Comparison of ENCODE assay signal across 16 cellular contexts in the genomic region with DNA sequence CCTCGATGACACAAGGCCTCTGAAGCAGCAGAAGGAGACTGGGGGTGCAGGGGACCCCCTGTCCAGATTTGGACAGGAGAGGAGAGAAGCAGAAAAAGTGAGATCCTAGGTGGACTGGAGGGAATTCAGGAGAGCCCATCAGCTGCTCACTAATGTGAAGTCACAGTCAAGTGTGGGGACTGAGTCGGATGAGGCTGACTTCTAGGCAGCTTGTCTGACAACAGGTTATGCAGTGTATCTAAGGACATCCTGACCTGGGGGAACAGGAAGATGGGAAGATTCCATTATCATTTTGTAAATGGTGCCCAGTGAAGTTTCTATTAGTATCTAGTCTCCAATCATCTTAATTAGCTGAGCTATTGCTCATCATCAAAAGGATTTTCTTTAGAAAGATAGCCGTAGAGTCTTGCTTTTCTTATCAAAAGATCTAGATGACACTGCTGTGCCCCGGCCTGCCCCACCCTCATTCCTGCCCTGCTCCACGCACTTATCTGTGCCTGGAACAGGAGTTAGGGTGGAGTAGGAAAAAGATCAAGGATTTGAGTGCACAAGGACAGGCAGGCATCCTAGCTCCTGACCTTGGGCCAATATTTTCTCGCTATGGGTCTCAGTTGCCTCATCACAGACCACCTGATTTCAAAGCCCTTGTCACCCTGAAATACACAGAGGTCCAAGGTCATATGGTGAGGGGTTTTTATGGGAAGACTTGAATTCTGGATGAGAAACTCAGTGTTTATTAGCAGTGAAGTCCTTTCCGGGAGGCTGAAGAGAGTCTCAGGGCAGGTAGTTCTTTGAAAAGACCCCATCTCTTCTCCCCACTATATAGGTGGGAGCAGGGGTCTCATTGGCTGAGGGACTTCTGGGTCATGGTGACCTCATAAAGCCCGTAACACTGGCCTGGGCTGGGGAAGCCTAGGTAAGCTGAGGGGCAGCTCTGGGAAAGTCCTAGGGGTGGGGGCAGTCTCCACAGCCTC.
"Had no signal": no experiment of that assay in that cellular context is flagged by ENCODE, and none has a peak within 500 bp of the region (broad histone marks: within the 10 kb centered on the region; RNA-seq: fewer than 3 reads in every experiment).

A gene (plus strand): TSS at position 924 of the 974 bp plus-strand sequence. CDS start 11,141 bp downstream, outside the sequence.

- FAIRE-seq: kidney had no signal

- H3K36me3 ChIP-seq: right atrium auricular region, suprapubic skin, uterus had no signal

- DNase-seq: activated CD4-positive, alpha-beta T cell treated with anti-CD3 and anti-CD28 coated beads, Interleukin-2, amount 50 U/mL, for 1 hour; activated CD8-positive, alpha-beta memory T cell treated with anti-CD3 and anti-CD28 coated beads for 24 hours; activated naive CD4-positive, alpha-beta T cell; anterior cingulate cortex; erythroblast; hippocampal formation; kidney; mesendoderm; occipital lobe; stimulated activated naive CD8-positive, alpha-beta T cell treated with anti-CD3 and anti-CD28 coated beads, Interleukin-15, Interleukin-2, amounts not matched to agents 100 U/mL and 50 U/mL, for 24 hours; T-cell; T-helper 9 cell; uterus had no signal

- H3K27me3 ChIP-seq: right atrium auricular region, suprapubic skin, uterus had no signal

- H3K4me3 ChIP-seq: right atrium auricular region, suprapubic skin, uterus had no signal

- ATAC-seq: activated CD4-positive, CD25-positive, alpha-beta regulatory T cell treated with anti-CD3 and anti-CD28 coated beads, Interleukin-2, amount 50 U/mL, for 24 hours; stimulated activated naive CD8-positive, alpha-beta T cell treated with anti-CD3 and anti-CD28 coated beads, Interleukin-15, Interleukin-2, amounts not matched to agents 100 U/mL and 50 U/mL, for 24 hours; T-cell had no signal

- H3K4me1 ChIP-seq: uterus had no signal

- H3K27ac ChIP-seq: right atrium auricular region, suprapubic skin, uterus had no signal
